Comparison of ENCODE assay signal across 8 cellular contexts in genomic region chr1:185720633-185721272, GRCh38. TPM values are rescaled to one million over a fixed set of nuclear protein-coding genes. Genes with fewer than 3 reads are reported as not detected.
DNase-seq lines count a peak whose midpoint lies in the region; ATAC-seq lines count a peak whose summit lies in the region.

No MANE protein-coding gene starts in this region.

- no peaks in the 10 kb centered on the region for H3K36me3 ChIP-seq in effector memory CD4-positive, alpha-beta T cell (ENCODE audit: control insufficient read depth, insufficient read depth, low read length)

- intact Hi-C loops in posterior vena cava (cut with DNase I), result no loop called here

- no peak for ATAC-seq in GM18511 (IDR thresholded peaks at IDR 0.05; ENCODE audit: unreplicated experiment)

- no peaks in the 10 kb centered on the region for H3K27me3 ChIP-seq in effector memory CD4-positive, alpha-beta T cell (replicated peaks; ENCODE audit: control insufficient read depth, insufficient read depth, low read length, poor library complexity, severe bottlenecking)

- no peak overlapping the region for H3K27ac ChIP-seq in effector memory CD4-positive, alpha-beta T cell (ENCODE audit: insufficient read depth, low read length, poor library complexity, severe bottlenecking)

- no peak overlapping the region for H3K4me3 ChIP-seq in effector memory CD4-positive, alpha-beta T cell (ENCODE audit: insufficient read depth, low read depth, low read length, poor library complexity, severe bottlenecking)

- H3K4me1 ChIP-seq in effector memory CD4-positive, alpha-beta T cell (ENCODE audit: control insufficient read depth, insufficient read depth, low read length, poor library complexity, severe bottlenecking), result no peaks in the 10 kb centered on the region

- DNase-seq in CD1c-positive myeloid dendritic cell (ENCODE audit: extremely low spot score) (peak; percentile 31), LHCN-M2 (ENCODE audit: low read depth) (peak; percentile 51), astrocyte of the hippocampus (ENCODE audit: low read depth, low spot score) (peak; percentile 64), left kidney (ENCODE audit: low read depth, low spot score) (peak; percentile 62), posterior vena cava (ENCODE audit: low spot score) (no peak), cortex of kidney (lab: John Stamatoyannopoulos, UW) (no peak)
- DNase-seq in effector memory CD4-positive, alpha-beta T cell, result no peak

- no peaks in the 10 kb centered on the region for H3K9me3 ChIP-seq in effector memory CD4-positive, alpha-beta T cell (ENCODE audit: control insufficient read depth, low read length)

RNA-seq across cellular contexts. Expression of gene HMCN1, which starts 13.4 kb away (rescaled TPM):
- total RNA-seq in LHCN-M2 (2014; rRNA removed), result under 0.01 and 0.06 TPM in 2 replicates
- polyA plus RNA-seq in LHCN-M2 (2012), result 0.01 TPM
- 10 to 100 TPM; 10.6 to 17.3 TPM for total RNA-seq in posterior vena cava

Comparison
In these comparisons a context has a peak if more than half of its experiments do, and no peak if none do; other contexts are left out.
1. DNase-seq: peak in CD1c-positive myeloid dendritic cell (single experiment), LHCN-M2 (single experiment), astrocyte of the hippocampus (single experiment) and left kidney (single experiment); none in posterior vena cava (single experiment), effector memory CD4-positive, alpha-beta T cell (0 of 3) and cortex of kidney (single experiment).
2. RNA of gene HMCN1, which starts 13.4 kb away (total RNA-seq): 10.6 to 17.3 TPM in posterior vena cava; under 0.01 to 0.06 TPM in LHCN-M2; every median in the first group is over 10 times any median in the second.